ENCODE assay signal across 18 cellular contexts in genomic region chr11:103077553-103077952, GRCh38.
"Had no signal": no experiment of that assay in that cellular context is flagged by ENCODE, and none has a peak within 500 bp of the region (broad histone marks: within the 10 kb centered on the region; RNA-seq: fewer than 3 reads in every experiment).

No MANE protein-coding gene starts in this region.

- H3K4me3 Mint-ChIP-seq: activated CD4-positive, alpha-beta T cell treated with anti-CD3 and anti-CD28 coated beads for 36 hours; activated naive CD8-positive, alpha-beta T cell treated with anti-CD3 and anti-CD28 coated beads, Interleukin-2, amount 10 ng/mL, durations not matched to agents 7 days and 5 days; activated T-helper 17 cell treated with anti-CD3 and anti-CD28 coated beads, Interleukin-2, amount 50 U/mL, for 72 hours; naive thymus-derived CD8-positive, alpha-beta T cell; stimulated activated naive CD8-positive, alpha-beta T cell treated with anti-CD3 and anti-CD28 coated beads, Interleukin-15, Interleukin-2, amounts not matched to agents 100 ng/mL and 50 ng/mL, for 24 hours; WTC11 had no signal

- H3K27me3 Mint-ChIP-seq: activated CD4-positive, alpha-beta T cell treated with anti-CD3 and anti-CD28 coated beads for 36 hours; activated naive CD8-positive, alpha-beta T cell treated with anti-CD3 and anti-CD28 coated beads, Interleukin-2, amount 10 ng/mL, durations not matched to agents 7 days and 5 days; activated T-helper 17 cell treated with anti-CD3 and anti-CD28 coated beads, Interleukin-2, amount 50 U/mL, for 72 hours; naive thymus-derived CD8-positive, alpha-beta T cell; stimulated activated naive CD8-positive, alpha-beta T cell treated with anti-CD3 and anti-CD28 coated beads, Interleukin-15, Interleukin-2, amounts not matched to agents 100 ng/mL and 50 ng/mL, for 24 hours had no signal

- H3K9me3 Mint-ChIP-seq: activated naive CD8-positive, alpha-beta T cell treated with anti-CD3 and anti-CD28 coated beads, Interleukin-2, amount 10 ng/mL, durations not matched to agents 7 days and 5 days; activated T-helper 17 cell treated with anti-CD3 and anti-CD28 coated beads, Interleukin-2, amount 50 U/mL, for 72 hours; naive thymus-derived CD8-positive, alpha-beta T cell; stimulated activated naive CD8-positive, alpha-beta T cell treated with anti-CD3 and anti-CD28 coated beads, Interleukin-15, Interleukin-2, amounts not matched to agents 100 ng/mL and 50 ng/mL, for 24 hours; WTC11 had no signal

- H3K36me3 ChIP-seq: prostate gland had no signal

- H3K4me3 ChIP-seq: body of pancreas, prostate gland, right atrium auricular region, tibial nerve, vagina had no signal

- H3K9me3 ChIP-seq: body of pancreas, prostate gland, right atrium auricular region, tibial nerve, vagina had no signal

- H3K27me3 ChIP-seq: body of pancreas, right atrium auricular region, tibial nerve, vagina had no signal

- H3K27ac Mint-ChIP-seq: activated CD4-positive, alpha-beta T cell treated with anti-CD3 and anti-CD28 coated beads for 36 hours; activated naive CD8-positive, alpha-beta T cell treated with anti-CD3 and anti-CD28 coated beads, Interleukin-2, amount 10 ng/mL, durations not matched to agents 7 days and 5 days; activated T-helper 17 cell treated with anti-CD3 and anti-CD28 coated beads, Interleukin-2, amount 50 U/mL, for 72 hours; naive thymus-derived CD8-positive, alpha-beta T cell; stimulated activated naive CD8-positive, alpha-beta T cell treated with anti-CD3 and anti-CD28 coated beads, Interleukin-15, Interleukin-2, amounts not matched to agents 100 ng/mL and 50 ng/mL, for 24 hours; WTC11 had no signal

- H3K4me1 Mint-ChIP-seq: activated CD4-positive, alpha-beta T cell treated with anti-CD3 and anti-CD28 coated beads for 36 hours; activated T-helper 17 cell treated with anti-CD3 and anti-CD28 coated beads, Interleukin-2, amount 50 U/mL, for 72 hours; WTC11 had no signal

- H3K27ac ChIP-seq: body of pancreas, prostate gland, right atrium auricular region, tibial nerve, vagina had no signal

- ATAC-seq: activated CD4-positive, alpha-beta T cell treated with anti-CD3 and anti-CD28 coated beads for 36 hours; activated T-helper 17 cell treated with anti-CD3 and anti-CD28 coated beads, Interleukin-2, amount 50 U/mL, for 72 hours; body of pancreas; naive thymus-derived CD8-positive, alpha-beta T cell; WTC11 had no signal

- H3K4me1 ChIP-seq: body of pancreas, prostate gland, right atrium auricular region, tibial nerve, vagina had no signal

- DNase-seq: activated CD4-positive, alpha-beta T cell treated with anti-CD3 and anti-CD28 coated beads for 36 hours; activated CD4-positive, alpha-beta T cell treated with anti-CD3 and anti-CD28 coated beads, Interleukin-2, amount 50 U/mL, for 48 hours; activated naive CD4-positive, alpha-beta T cell; activated naive CD8-positive, alpha-beta T cell treated with anti-CD3 and anti-CD28 coated beads, Interleukin-2, amount 10 ng/mL, durations not matched to agents 7 days and 5 days; amygdala; body of pancreas; dermis blood vessel endothelial cell; effector memory CD4-positive, alpha-beta T cell; mesendoderm; naive thymus-derived CD8-positive, alpha-beta T cell; stimulated activated CD4-positive, alpha-beta T cell treated with anti-CD3 and anti-CD28 coated beads, Interleukin-2, amount 100 ng/mL, for 24 hours had no signal
